Comparison of ENCODE assay signal across 2 cellular contexts in the genomic region with DNA sequence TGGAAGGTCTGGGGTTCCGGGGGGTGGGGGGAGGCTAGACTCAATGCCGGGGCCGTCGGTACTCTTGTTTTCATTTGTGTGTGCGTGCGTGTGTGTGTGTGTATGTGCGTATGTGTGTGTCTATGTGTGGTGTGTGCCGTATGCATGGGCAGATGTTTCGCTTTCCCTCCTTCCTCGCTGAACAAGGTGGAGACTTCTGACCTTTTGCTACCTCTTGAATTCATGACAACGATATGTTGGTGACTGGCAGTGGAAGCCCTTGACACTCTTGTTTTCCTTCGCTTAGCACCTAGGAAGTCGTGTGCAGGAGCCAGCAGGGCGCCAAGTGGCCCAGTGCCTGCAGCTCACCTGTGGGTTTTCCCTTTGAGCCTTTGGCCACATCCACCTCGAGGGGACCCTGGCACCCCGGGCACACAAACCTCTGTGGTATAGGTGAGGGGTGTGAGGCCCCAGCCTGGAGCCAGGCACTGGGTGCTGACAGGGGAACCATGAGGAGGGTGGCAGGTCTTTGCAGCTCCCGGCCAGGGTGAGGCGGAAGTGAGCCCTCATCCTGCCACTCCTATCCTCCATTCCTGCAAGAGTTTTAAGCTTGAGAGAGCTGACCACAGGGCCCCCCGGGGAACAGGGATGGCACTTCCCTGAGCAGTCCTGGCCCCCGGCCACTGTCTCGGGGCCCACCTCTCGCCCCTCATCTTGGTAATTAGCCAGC.
A peak's percentile ranks its signal among the peaks of the same experiment; 100 is the strongest.
TF ChIP-seq lines count a peak whose summit lies in the region.

No MANE protein-coding gene starts in this region.

TF ChIP-seq in HCT116, 20 proteins besides CTCF, POLR2A, EP300 and RAD21:
- TF ChIP-seq EGR1 (IDR thresholded peaks at IDR 0.05; ENCODE audit: low read depth) (no peak), YY1 (IDR thresholded peaks at IDR 0.05; ENCODE audit: extremely low read depth, insufficient replicate concordance, low read depth, low read length) (no peak), ELF1 (IDR thresholded peaks at IDR 0.05; ENCODE audit: borderline replicate concordance, low read depth) (no peak), FOSL1 (IDR thresholded peaks at IDR 0.05; ENCODE audit: low read depth) (no peak), JUND (IDR thresholded peaks at IDR 0.05) (no peak)
TF ChIP-seq in HCT116: peak in this region for 0.

TF ChIP-seq in GM12878, 131 proteins besides CTCF, POLR2A, EP300 and RAD21:
- TF ChIP-seq ZNF24 (IDR thresholded peaks at IDR 0.05) (no peak), POLR2AphosphoS2 (IDR thresholded peaks at IDR 0.05; ENCODE audit: low read depth, low read length) (no peak), BCL3 (IDR thresholded peaks at IDR 0.05; ENCODE audit: borderline replicate concordance, insufficient read depth, low read depth, low read length, poor library complexity, severe bottlenecking) (peak; percentile 85), RCOR1 (conservative IDR thresholded peaks at IDR 0.05; ENCODE audit: low read depth, low read length) (no peak), SREBF1 (IDR thresholded peaks at IDR 0.05; ENCODE audit: low read length) (no peak), TCF3 (IDR thresholded peaks at IDR 0.05; ENCODE audit: borderline replicate concordance, insufficient read depth, low read depth, low read length) (0 out of 2 replicates have a peak, but pooled peaks have one; percentile 10)
- TF ChIP-seq, protein P1, sequence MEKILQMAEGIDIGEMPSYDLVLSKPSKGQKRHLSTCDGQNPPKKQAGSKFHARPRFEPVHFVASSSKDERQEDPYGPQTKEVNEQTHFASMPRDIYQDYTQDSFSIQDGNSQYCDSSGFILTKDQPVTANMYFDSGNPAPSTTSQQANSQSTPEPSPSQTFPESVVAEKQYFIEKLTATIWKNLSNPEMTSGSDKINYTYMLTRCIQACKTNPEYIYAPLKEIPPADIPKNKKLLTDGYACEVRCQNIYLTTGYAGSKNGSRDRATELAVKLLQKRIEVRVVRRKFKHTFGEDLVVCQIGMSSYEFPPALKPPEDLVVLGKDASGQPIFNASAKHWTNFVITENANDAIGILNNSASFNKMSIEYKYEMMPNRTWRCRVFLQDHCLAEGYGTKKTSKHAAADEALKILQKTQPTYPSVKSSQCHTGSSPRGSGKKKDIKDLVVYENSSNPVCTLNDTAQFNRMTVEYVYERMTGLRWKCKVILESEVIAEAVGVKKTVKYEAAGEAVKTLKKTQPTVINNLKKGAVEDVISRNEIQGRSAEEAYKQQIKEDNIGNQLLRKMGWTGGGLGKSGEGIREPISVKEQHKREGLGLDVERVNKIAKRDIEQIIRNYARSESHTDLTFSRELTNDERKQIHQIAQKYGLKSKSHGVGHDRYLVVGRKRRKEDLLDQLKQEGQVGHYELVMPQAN (conservative IDR thresholded peaks at IDR 0.05) = no peak
- TF ChIP-seq, protein P2, sequence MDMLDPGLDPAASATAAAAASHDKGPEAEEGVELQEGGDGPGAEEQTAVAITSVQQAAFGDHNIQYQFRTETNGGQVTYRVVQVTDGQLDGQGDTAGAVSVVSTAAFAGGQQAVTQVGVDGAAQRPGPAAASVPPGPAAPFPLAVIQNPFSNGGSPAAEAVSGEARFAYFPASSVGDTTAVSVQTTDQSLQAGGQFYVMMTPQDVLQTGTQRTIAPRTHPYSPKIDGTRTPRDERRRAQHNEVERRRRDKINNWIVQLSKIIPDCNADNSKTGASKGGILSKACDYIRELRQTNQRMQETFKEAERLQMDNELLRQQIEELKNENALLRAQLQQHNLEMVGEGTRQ (IDR thresholded peaks at IDR 0.05; ENCODE audit: borderline replicate concordance, low read depth, low read length) = no peak
